ENCODE assay signal across 9 cellular contexts in genomic region chr4:133483600-133484246, GRCh38.
DNase-seq lines count a peak whose midpoint lies in the region; ATAC-seq and TF ChIP-seq lines count a peak whose summit lies in the region.
"Had no signal": no experiment of that assay in that cellular context is flagged by ENCODE, and none has a peak within 500 bp of the region (broad histone marks: within the 10 kb centered on the region; RNA-seq: fewer than 3 reads in every experiment).

No MANE protein-coding gene starts in this region.

- H4K8ac ChIP-seq in IMR-90 (ENCODE audit: low read depth in 2 of 2, low read length in 2 of 2) = no peak overlapping the region

- H3K56ac ChIP-seq in IMR-90 (ENCODE audit: extremely low read depth, insufficient read depth, low read length) = no peak overlapping the region

- H2BK120ac ChIP-seq in IMR-90 (ENCODE audit: low read depth, low read length) = no peak overlapping the region

- no peak overlapping the region for H3K18ac ChIP-seq in IMR-90 (ENCODE audit: low read depth, low read length)

- H3K14ac ChIP-seq in IMR-90 (replicated peaks; ENCODE audit: low read depth, low read length) = no peak overlapping the region

- H3K27ac ChIP-seq in IMR-90 (ENCODE audit: insufficient read depth, low read length) = no peak overlapping the region
- H3K27ac ChIP-seq: HL-60 had no signal

- no peak overlapping the region for H3K27ac Mint-ChIP-seq in immature natural killer cell
- no peak overlapping the region for H3K27ac Mint-ChIP-seq in stimulated activated memory B cell treated with anti-CD40 and anti-IgM and Interleukin-4, amounts not matched to agents 10 μg/mL and 1 μg/mL and 100 μg/mL, for 72 hours

- peak; percentile 31; the same call in 1 of the 2 replicates for TF ChIP-seq CTCF in IMR-90 (conservative IDR thresholded peaks at IDR 0.05; ENCODE audit: low read depth, low read length)

- ATAC-seq in IMR-90 (ENCODE audit: low read depth) = peak; percentile 54; the same call in 1 of the 2 replicates
- no peak for ATAC-seq in stimulated activated memory B cell treated with anti-CD40 and anti-IgM and Interleukin-4, amounts not matched to agents 10 μg/mL and 1 μg/mL and 100 μg/mL, for 72 hours

- H2BK15ac ChIP-seq in IMR-90 (ENCODE audit: low read depth, low read length) = no peak overlapping the region

- H3K4me3 Mint-ChIP-seq in immature natural killer cell = no peak overlapping the region
- no peak overlapping the region for H3K4me3 Mint-ChIP-seq in stimulated activated memory B cell treated with anti-CD40 and anti-IgM and Interleukin-4, amounts not matched to agents 10 μg/mL and 1 μg/mL and 100 μg/mL, for 72 hours

- H3K9me3 ChIP-seq in IMR-90 (ENCODE audit: control insufficient read depth, insufficient read depth, low read length) (no peaks in the 10 kb centered on the region), adipocyte (ENCODE audit: control insufficient read depth, low read length) (no peaks in the 10 kb centered on the region)

- intact Hi-C loops in IMR-90 (cut with micrococcal nuclease) = loop anchor here (2.0 kb wide), 1 partner anchor 337 kb away; no protein-coding TSS in a partner anchor

- H3K9me1 ChIP-seq in IMR-90 (ENCODE audit: insufficient read depth, low read length) = no peaks in the 10 kb centered on the region

- peaks cover 5 to 42% (median 21%) of the 10 kb centered on the region in 6 donors for H3K9me3 Mint-ChIP-seq in immature natural killer cell
- H3K9me3 Mint-ChIP-seq in stimulated activated memory B cell treated with anti-CD40 and anti-IgM and Interleukin-4, amounts not matched to agents 10 μg/mL and 1 μg/mL and 100 μg/mL, for 72 hours = peaks cover 3% of the 10 kb centered on the region

- 70% methylated on average over 2 of the region's 4 CpGs; no CpG with 5 or more reads in 1 of the 2 experiments for WGBS in IMR-90 (ENCODE audit: extremely low coverage in 2 of 2, insufficient read length in 1 of 2), 2 experiments

- no peak overlapping the region for H3K4me2 ChIP-seq in IMR-90 (ENCODE audit: low read depth, low read length)

- peak; percentile 28; the same call in 1 of the 2 replicates for TF ChIP-seq RAD21 in IMR-90 (IDR thresholded peaks at IDR 0.05; ENCODE audit: low read length)

- H2BK5ac ChIP-seq in IMR-90 (ENCODE audit: low read depth, low read length, poor library complexity, severe bottlenecking) = no peak overlapping the region

- H2AK9ac ChIP-seq in IMR-90 (replicated peaks; ENCODE audit: low read depth, low read length, poor library complexity) = no peak overlapping the region

- H3K4me1 ChIP-seq in IMR-90 (ENCODE audit: control insufficient read depth, insufficient read depth, low read length) (no peaks in the 10 kb centered on the region), adipocyte (ENCODE audit: control insufficient read depth, insufficient read depth, low read length) (no peaks in the 10 kb centered on the region)

- H2AK5ac ChIP-seq in IMR-90 (ENCODE audit: low read depth, low read length) = no peak overlapping the region

- CTCF ChIA-PET in IMR-90 (lab: Yijun Ruan, JAX) = no interaction called here

- no peak overlapping the region for H3K23ac ChIP-seq in IMR-90 (ENCODE audit: low read depth, low read length)

- no TSS peak for BruUV-seq in IMR-90 (replicated peaks; lab: Mats Ljungman, UMichigan)

- H3K27me3 Mint-ChIP-seq in immature natural killer cell (ENCODE audit: low read depth in 3 of 3) = no peaks in the 10 kb centered on the region
- H3K27me3 Mint-ChIP-seq in stimulated activated memory B cell treated with anti-CD40 and anti-IgM and Interleukin-4, amounts not matched to agents 10 μg/mL and 1 μg/mL and 100 μg/mL, for 72 hours = no peaks in the 10 kb centered on the region

- no peaks in the 10 kb centered on the region for H3K27me3 ChIP-seq in IMR-90 (ENCODE audit: control insufficient read depth, insufficient read depth, low read length)
- H3K27me3 ChIP-seq in adipocyte (replicated peaks; ENCODE audit: control insufficient read depth, insufficient read depth, low read length) = no peaks in the 10 kb centered on the region

- DNase-seq in CMK (ENCODE audit: low read depth) (peak; percentile 14), IMR-90 (peak; percentile 33), adipocyte (ENCODE audit: low read depth) (peak; percentile 78), kidney tubule cell (ENCODE audit: low spot score) (peak; percentile 39), 8988T (no peak), immature natural killer cell (no peak), NCI-H345 (lab: John Stamatoyannopoulos, UW) (no peak)

- POLR2A ChIA-PET in IMR-90 (lab: Charles Lee; ENCODE audit: unreplicated experiment) = no interaction called here

- no peak overlapping the region for H4K5ac ChIP-seq in IMR-90 (ENCODE audit: low read depth, low read length)

- no peak overlapping the region for H3K4ac ChIP-seq in IMR-90 (ENCODE audit: low read depth, low read length)

- H2BK20ac ChIP-seq in IMR-90 (ENCODE audit: low read depth, low read length) = no peak overlapping the region

- TF ChIP-seq POLR2A in IMR-90 (IDR thresholded peaks at IDR 0.05; ENCODE audit: low read depth, low read length) = no peak

- no peak overlapping the region for H3K4me3 ChIP-seq in IMR-90 (ENCODE audit: insufficient read depth, low read depth, low read length)
- H3K4me3 ChIP-seq in adipocyte (ENCODE audit: low read length) = no peak overlapping the region

- H4K20me1 ChIP-seq in IMR-90 (ENCODE audit: insufficient read depth, low read length) = no peaks in the 10 kb centered on the region

- H3K36me3 ChIP-seq in IMR-90 (ENCODE audit: control insufficient read depth, insufficient read depth, low read length) (no peaks in the 10 kb centered on the region), adipocyte (ENCODE audit: control insufficient read depth, insufficient read depth, low read length, severe bottlenecking) (no peaks in the 10 kb centered on the region)

- H4K91ac ChIP-seq in IMR-90 (ENCODE audit: insufficient read depth, low read depth, low read length) = no peak overlapping the region

- no peaks in the 10 kb centered on the region for H3K4me1 Mint-ChIP-seq in immature natural killer cell
- no peaks in the 10 kb centered on the region for H3K4me1 Mint-ChIP-seq in stimulated activated memory B cell treated with anti-CD40 and anti-IgM and Interleukin-4, amounts not matched to agents 10 μg/mL and 1 μg/mL and 100 μg/mL, for 72 hours

- no peak overlapping the region for H2AFZ ChIP-seq in IMR-90 (replicated peaks; ENCODE audit: low read length, poor library complexity)

- dilution Hi-C loops in IMR-90 (cut with HindIII; ENCODE audit: low sequenced_read_pairs, unreplicated experiment) = no loop called here

- in situ Hi-C loops in IMR-90 (cut with MboI; ENCODE audit: low sequenced_read_pairs) = no loop called here

- no peaks in the 10 kb centered on the region for H3K79me1 ChIP-seq in IMR-90 (ENCODE audit: low read depth in 1 of 2, low read length in 2 of 2)

- no peak overlapping the region for H3K9ac ChIP-seq in IMR-90 (ENCODE audit: low read depth, low read length)
- H3K9ac ChIP-seq in adipocyte (ENCODE audit: low read length) = no peak overlapping the region

- no peaks in the 10 kb centered on the region for H3K36me3 Mint-ChIP-seq in immature natural killer cell
- no peaks in the 10 kb centered on the region for H3K36me3 Mint-ChIP-seq in stimulated activated memory B cell treated with anti-CD40 and anti-IgM and Interleukin-4, amounts not matched to agents 10 μg/mL and 1 μg/mL and 100 μg/mL, for 72 hours

TF ChIP-seq in IMR-90, 13 proteins besides CTCF, POLR2A, EP300 and RAD21:
- TF ChIP-seq MAFK (IDR thresholded peaks at IDR 0.05; ENCODE audit: low read depth, low read length) (no peak), RCOR1 (IDR thresholded peaks at IDR 0.05; ENCODE audit: insufficient replicate concordance, low read length) (no peak), BHLHE40 (IDR thresholded peaks at IDR 0.05; ENCODE audit: low read depth, low read length) (no peak), RFX5 (IDR thresholded peaks at IDR 0.05; ENCODE audit: low read depth, low read length) (no peak), USF2 (IDR thresholded peaks at IDR 0.05; ENCODE audit: low read depth, low read length) (no peak), FOS (IDR thresholded peaks at IDR 0.05; ENCODE audit: low read depth, low read length) (no peak), ELK1 (IDR thresholded peaks at IDR 0.05; ENCODE audit: borderline replicate concordance, low read depth, low read length) (no peak), MAZ (IDR thresholded peaks at IDR 0.05; ENCODE audit: borderline replicate concordance, low read depth, low read length) (no peak), CHD1 (IDR thresholded peaks at IDR 0.05; ENCODE audit: low read depth, low read length) (no peak)

Comparison
In these comparisons a context has a peak if more than half of its experiments do, and no peak if none do; other contexts are left out.
1. DNase-seq: peak in CMK (single experiment), IMR-90 (single experiment), adipocyte (single experiment) and kidney tubule cell (single experiment); none in 8988T (single experiment), immature natural killer cell (0 of 3) and NCI-H345 (single experiment).